ENCODE assay signal across 1 cellular context in genomic region chr19:35013047-35013819, GRCh38.
TF ChIP-seq lines count a peak whose summit lies in the region.

No MANE protein-coding gene starts in this region.

TF ChIP-seq in HCT116, 20 proteins besides CTCF, POLR2A, EP300 and RAD21 (continued from another document):
- TF ChIP-seq MAX (IDR thresholded peaks at IDR 0.05) (no peak), ZNF274 (IDR thresholded peaks at IDR 0.05; ENCODE audit: low read depth, low read length) (no peak), ZBTB33 (IDR thresholded peaks at IDR 0.05; ENCODE audit: extremely low read depth, insufficient replicate concordance, low read length) (no peak), ZFX (IDR thresholded peaks at IDR 0.05) (no peak)
TF ChIP-seq in HCT116: peak in this region for 0.
